In genomic region chr11:66151273-66151672, GRCh38 we compare ENCODE assay signal across 18 cellular contexts.
A peak's percentile ranks its signal among the peaks of the same experiment; 100 is the strongest.
DNase-seq lines count a peak whose midpoint lies in the region; ATAC-seq and TF ChIP-seq lines count a peak whose summit lies in the region.
"Had no signal": no experiment of that assay in that cellular context is flagged by ENCODE, and none has a peak within 500 bp of the region (broad histone marks: within the 10 kb centered on the region; RNA-seq: fewer than 3 reads in every experiment).

No MANE protein-coding gene starts in this region.

- H2AFZ ChIP-seq in KMS-11 (ENCODE audit: low read depth), result no peak overlapping the region
- H2AFZ ChIP-seq in PC-3 (ENCODE audit: low read length), result no peak overlapping the region

- peak overlapping the region; percentile 31 for H3K18ac ChIP-seq in mesendoderm (ENCODE audit: low read length)

- no peaks in the 10 kb centered on the region for H3K79me1 ChIP-seq in mesendoderm (ENCODE audit: low read length)

- TF ChIP-seq POLR2A in right lobe of liver (IDR thresholded peaks at IDR 0.05), result no peak
- no peak for TF ChIP-seq POLR2A in upper lobe of left lung (IDR thresholded peaks at IDR 0.05)

- WGBS in mesendoderm (ENCODE audit: extremely low coverage, insufficient coverage, low lambda C conversion rate), result no CpG with 5 or more reads among the region's 4 CpGs
- 80% methylated on average over 4 of the region's 4 CpGs for WGBS in right lobe of liver (ENCODE audit: insufficient coverage, low coverage, low lambda C conversion rate, missing lambda C conversion rate)
- 78 to 89% methylated on average over 4 of the region's 4 CpGs for WGBS in upper lobe of left lung, 2 donors

- H3K4me3 Mint-ChIP-seq in CD4-positive, alpha-beta T cell, result no peak overlapping the region
- H3K4me3 Mint-ChIP-seq: activated CD8-positive, alpha-beta T cell treated with anti-CD3 and anti-CD28 coated beads, Interleukin-2, amount 10 ng/mL, durations not matched to agents 7 days and 5 days; activated naive CD8-positive, alpha-beta T cell treated with anti-CD3 and anti-CD28 coated beads for 36 hours; activated T-cell treated with anti-CD3 and anti-CD28 coated beads, Interleukin-2, amount 50 U/mL, for 24 hours; immature natural killer cell had no signal

- H3K4me2 ChIP-seq in KMS-11, result peak overlapping the region; percentile 58; the same call in 1 of the 2 replicates
- H3K4me2 ChIP-seq in mesendoderm (ENCODE audit: low read length), result no peak overlapping the region
- H3K4me2 ChIP-seq in PC-3 (ENCODE audit: low read length), result no peak overlapping the region

- TF ChIP-seq CTCF in CD4-positive, alpha-beta T cell (IDR thresholded peaks at IDR 0.05), result no peak
- TF ChIP-seq CTCF in KMS-11 (conservative IDR thresholded peaks at IDR 0.05; ENCODE audit: low read depth, low read length), result no peak
- no peak for TF ChIP-seq CTCF in right lobe of liver (IDR thresholded peaks at IDR 0.05)
- TF ChIP-seq CTCF in PC-3 (conservative IDR thresholded peaks at IDR 0.05; ENCODE audit: low read depth, low read length), result no peak
- TF ChIP-seq CTCF in upper lobe of left lung (IDR thresholded peaks at IDR 0.05), result no peak

- H3K4me1 Mint-ChIP-seq in CD4-positive, alpha-beta T cell (ENCODE audit: low read depth), result peaks cover 49% of the 10 kb centered on the region

- CTCF ChIA-PET in CD4-positive, alpha-beta T cell (lab: Charles Lee), result no interaction called here
- CTCF ChIA-PET in PC-3 (lab: Charles Lee), result no interaction called here

- no peak overlapping the region for H3K23ac ChIP-seq in mesendoderm (ENCODE audit: low read length)

- no peaks in the 10 kb centered on the region for H3K27me3 Mint-ChIP-seq in CD4-positive, alpha-beta T cell
- H3K27me3 Mint-ChIP-seq: activated naive CD8-positive, alpha-beta T cell treated with anti-CD3 and anti-CD28 coated beads for 36 hours; activated T-cell treated with anti-CD3 and anti-CD28 coated beads, Interleukin-2, amount 50 U/mL, for 24 hours had no signal

- peak overlapping the region; percentile 1 for H3K56ac ChIP-seq in mesendoderm (ENCODE audit: low read length)

- H3F3A ChIP-seq in PC-3 (ENCODE audit: low read length, unreplicated experiment), result no peaks in the 10 kb centered on the region

- no peaks in the 10 kb centered on the region for H3K9me2 ChIP-seq in PC-3 (replicated peaks; ENCODE audit: low read length)

- no peak overlapping the region for H3K27ac ChIP-seq in CD4-positive, alpha-beta T cell (ENCODE audit: low read depth, low read length)
- H3K27ac ChIP-seq in KMS-11, result peak overlapping the region; percentile 3; the same call in 1 of the 2 replicates
- no peak overlapping the region for H3K27ac ChIP-seq in SK-N-MC
- peak overlapping the region; percentile 11 for H3K27ac ChIP-seq in mesendoderm (ENCODE audit: low read depth, low read length)
- H3K27ac ChIP-seq in right lobe of liver, result no peak overlapping the region
- H3K27ac ChIP-seq in PC-3 (ENCODE audit: low read length), result no peak overlapping the region
- no peak overlapping the region for H3K27ac ChIP-seq in upper lobe of left lung
- H3K27ac ChIP-seq: left lung, neutrophil had no signal

- H2BK120ac ChIP-seq in mesendoderm (ENCODE audit: low read depth, low read length), result no peak overlapping the region

- no peak for DNase-seq in CD4-positive, alpha-beta T cell
- no peak for DNase-seq in SK-N-MC (ENCODE audit: low read depth, low spot score)
- peak; percentile 63 for DNase-seq in mesendoderm
- DNase-seq in right lobe of liver, result no peak
- no peak for DNase-seq in PC-3
- DNase-seq in upper lobe of left lung, result no peak
- DNase-seq: activated CD4-positive, CD25-positive, alpha-beta regulatory T cell treated with anti-CD3 and anti-CD28 coated beads, Interleukin-2, amount 50 U/mL, for 72 hours; activated CD8-positive, alpha-beta T cell treated with anti-CD3 and anti-CD28 coated beads, Interleukin-2, amount 10 ng/mL, durations not matched to agents 7 days and 5 days; activated naive CD8-positive, alpha-beta T cell treated with anti-CD3 and anti-CD28 coated beads for 36 hours; activated T-cell treated with anti-CD3 and anti-CD28 coated beads, Interleukin-2, amount 50 U/mL, for 24 hours; heart right ventricle; immature natural killer cell; left lung; NCI-H446; retina had no signal

- H2AK5ac ChIP-seq in mesendoderm (ENCODE audit: low read length), result no peak overlapping the region

- H3K9ac ChIP-seq in KMS-11 (no peak overlapping the region), SK-N-MC (ENCODE audit: insufficient read length) (peak overlapping the region; percentile 4), mesendoderm (ENCODE audit: low read length) (no peak overlapping the region), PC-3 (ENCODE audit: low read length) (no peak overlapping the region)

- H4K20me1 ChIP-seq in KMS-11 (ENCODE audit: insufficient read depth), result no peaks in the 10 kb centered on the region
- no peaks in the 10 kb centered on the region for H4K20me1 ChIP-seq in PC-3 (ENCODE audit: low read length)

- POLR2A ChIA-PET in CD4-positive, alpha-beta T cell (lab: Charles Lee), result interaction anchor here (1.1 to 1.6 kb wide), 2 partner anchors 36 to 316 kb away, joined by 3 read pairs; partner anchors contain the start of gene PELI3
- POLR2A ChIA-PET in PC-3 (lab: Charles Lee; ENCODE audit: unreplicated experiment), result interaction anchor here (0.6 kb wide), 1 partner anchor 763 kb away, joined by 7 read pairs; no protein-coding TSS in a partner anchor

- H3K9me3 ChIP-seq in CD4-positive, alpha-beta T cell (ENCODE audit: control insufficient read depth, low read length), result no peaks in the 10 kb centered on the region
- H3K9me3 ChIP-seq in SK-N-MC (ENCODE audit: low read depth, low read length) (peaks cover 7% of the 10 kb centered on the region; the same call in 1 of the 2 replicates), right lobe of liver (no peaks in the 10 kb centered on the region), PC-3 (ENCODE audit: low read length) (no peaks in the 10 kb centered on the region), upper lobe of left lung (no peaks in the 10 kb centered on the region)
- H3K9me3 ChIP-seq: left lung, neutrophil had no signal

- peaks cover 35% of the 10 kb centered on the region for H3K36me3 Mint-ChIP-seq in CD4-positive, alpha-beta T cell (ENCODE audit: low read depth)

- no peaks in the 10 kb centered on the region for H3K27me3 ChIP-seq in CD4-positive, alpha-beta T cell (ENCODE audit: control insufficient read depth, insufficient read depth, low read length)
- no peaks in the 10 kb centered on the region for H3K27me3 ChIP-seq in KMS-11 (ENCODE audit: insufficient read depth, low read depth)
- H3K27me3 ChIP-seq in mesendoderm (ENCODE audit: insufficient read depth, low read length, poor library complexity), result no peaks in the 10 kb centered on the region
- no peaks in the 10 kb centered on the region for H3K27me3 ChIP-seq in right lobe of liver
- no peaks in the 10 kb centered on the region for H3K27me3 ChIP-seq in PC-3 (ENCODE audit: low read length)
- H3K27me3 ChIP-seq in upper lobe of left lung, result no peaks in the 10 kb centered on the region
- H3K27me3 ChIP-seq: heart right ventricle, left lung, neutrophil had no signal

- no peaks in the 10 kb centered on the region for H3K9me3 Mint-ChIP-seq in CD4-positive, alpha-beta T cell
- H3K9me3 Mint-ChIP-seq: activated T-cell treated with anti-CD3 and anti-CD28 coated beads, Interleukin-2, amount 50 U/mL, for 24 hours; immature natural killer cell had no signal

- H2BK5ac ChIP-seq in mesendoderm (ENCODE audit: low read length), result no peak overlapping the region

- H3K4me3 ChIP-seq in KMS-11 (IDR thresholded peaks at IDR 0.05; ENCODE audit: insufficient read depth, low read depth, low read length), result no peak overlapping the region
- no peak overlapping the region for H3K4me3 ChIP-seq in SK-N-MC
- H3K4me3 ChIP-seq in mesendoderm (ENCODE audit: low read length), result no peak overlapping the region
- H3K4me3 ChIP-seq in right lobe of liver, result no peak overlapping the region
- H3K4me3 ChIP-seq in PC-3 (ENCODE audit: low read length), result no peak overlapping the region
- no peak overlapping the region for H3K4me3 ChIP-seq in upper lobe of left lung
- H3K4me3 ChIP-seq: left lung had no signal

- no peak overlapping the region for H4K8ac ChIP-seq in mesendoderm (ENCODE audit: low read depth, low read length)

- H3K36me3 ChIP-seq in KMS-11 (ENCODE audit: insufficient read depth) (no peaks in the 10 kb centered on the region; the same call in 1 of the 2 replicates), SK-N-MC (ENCODE audit: insufficient read depth, low read length) (no peaks in the 10 kb centered on the region), mesendoderm (ENCODE audit: control insufficient read depth, insufficient read depth, low read length) (no peaks in the 10 kb centered on the region), right lobe of liver (no peaks in the 10 kb centered on the region), PC-3 (ENCODE audit: low read depth, low read length) (peaks cover 3% of the 10 kb centered on the region; the same call in 1 of the 2 replicates), upper lobe of left lung (no peaks in the 10 kb centered on the region)
- H3K36me3 ChIP-seq: heart right ventricle, left lung, neutrophil had no signal

- no peak for TF ChIP-seq EP300 in upper lobe of left lung (IDR thresholded peaks at IDR 0.05)

- BruUV-seq in PC-3 (replicated peaks; lab: Mats Ljungman, UMichigan), result no TSS peak

- intact Hi-C loops in CD4-positive, alpha-beta T cell (cut with DNase I, micrococcal nuclease), result no loop called here
- intact Hi-C loops in right lobe of liver (cut with DNase I), result no loop called here
- intact Hi-C loops in PC-3 (cut with micrococcal nuclease), result no loop called here

- no peak overlapping the region for H2BK15ac ChIP-seq in mesendoderm (replicated peaks; ENCODE audit: low read depth)

- H3K4ac ChIP-seq in mesendoderm (ENCODE audit: low read depth, low read length), result no peak overlapping the region

- H3K4me1 ChIP-seq in KMS-11 (ENCODE audit: low read depth, poor library complexity, severe bottlenecking) (peaks cover 61% of the 10 kb centered on the region), mesendoderm (ENCODE audit: control insufficient read depth, low read depth, low read length) (peaks cover 3% of the 10 kb centered on the region), right lobe of liver (peaks cover 0 to 6% (median 0%) of the 10 kb centered on the region in 4 donors), PC-3 (ENCODE audit: insufficient read depth, low read length) (no peaks in the 10 kb centered on the region), upper lobe of left lung (peaks cover 0 to 10% (median 4%) of the 10 kb centered on the region in 4 donors)

- no peaks in the 10 kb centered on the region for H3K79me2 ChIP-seq in KMS-11 (ENCODE audit: insufficient read depth, low read depth)
- no peaks in the 10 kb centered on the region for H3K79me2 ChIP-seq in mesendoderm (ENCODE audit: control insufficient read depth, insufficient read depth, low read length)
- no peaks in the 10 kb centered on the region for H3K79me2 ChIP-seq in PC-3 (ENCODE audit: low read length)

- H3K27ac Mint-ChIP-seq in CD4-positive, alpha-beta T cell, result peak overlapping the region; percentile 19

- ATAC-seq in CD4-positive, alpha-beta T cell (ENCODE audit: poor library complexity), result no peak
- ATAC-seq in esophagus mucosa (no peak), right lobe of liver (no peak), PC-3 (no peak), upper lobe of left lung (ENCODE audit: low FRiP score in 2 of 2) (no peak)
- ATAC-seq: activated CD8-positive, alpha-beta T cell treated with anti-CD3 and anti-CD28 coated beads, Interleukin-2, amount 10 ng/mL, durations not matched to agents 7 days and 5 days; left lung had no signal

- no peak overlapping the region for H4K5ac ChIP-seq in mesendoderm (ENCODE audit: low read length)

Comparison
In these comparisons a context has a peak if more than half of its experiments do, and no peak if none do; other contexts are left out.
1. H3K27ac ChIP-seq: peak in KMS-11 (single experiment) and mesendoderm (single experiment); none in CD4-positive, alpha-beta T cell (single experiment), SK-N-MC (single experiment), right lobe of liver (0 of 3), PC-3 (single experiment) and upper lobe of left lung (0 of 4).